14 cellular contexts compared by ENCODE assay signal in the genomic region with DNA sequence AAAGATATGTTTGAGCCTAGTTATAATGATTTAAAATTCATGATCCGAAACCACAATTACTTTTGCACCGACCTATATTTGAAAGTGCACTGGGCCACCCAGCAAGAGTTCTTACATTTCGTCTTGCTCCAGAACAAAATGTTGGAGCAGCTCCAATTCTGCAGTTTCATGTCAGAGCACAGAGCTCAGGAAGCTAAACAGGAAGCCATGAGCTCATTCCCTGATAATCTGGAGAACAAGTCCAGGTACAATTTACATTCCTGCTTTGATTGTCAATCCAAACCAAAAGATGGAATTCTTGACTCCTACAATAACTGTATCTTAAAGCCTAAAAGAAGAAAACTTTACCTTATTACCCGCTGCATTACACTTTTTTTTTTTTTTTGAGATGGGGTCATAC.
A peak's percentile ranks its signal among the peaks of the same experiment; 100 is the strongest.
DNase-seq lines count a peak whose midpoint lies in the region; ATAC-seq, FAIRE-seq and TF ChIP-seq lines count a peak whose summit lies in the region.
"Had no signal": no experiment of that assay in that cellular context is flagged by ENCODE, and none has a peak within 500 bp of the region (broad histone marks: within the 10 kb centered on the region; RNA-seq: fewer than 3 reads in every experiment).

No MANE protein-coding gene starts in this region.

- H3K36me3 Mint-ChIP-seq in CD8-positive, alpha-beta T cell, result no peaks in the 10 kb centered on the region
- H3K36me3 Mint-ChIP-seq: IgD-negative memory B cell had no signal

- POLR2A ChIA-PET in CD8-positive, alpha-beta T cell (lab: Charles Lee), result interaction anchor here (0.6 kb wide), 2 partner anchors 108 to 872 kb away, joined by 3 to 4 read pairs; no protein-coding TSS in a partner anchor

- H3K36me3 ChIP-seq in bronchial epithelial cell (ENCODE audit: control insufficient read depth, insufficient read depth, low read length) (no peaks in the 10 kb centered on the region), cardiac muscle cell (no peaks in the 10 kb centered on the region), sigmoid colon (no peaks in the 10 kb centered on the region)
- no peaks in the 10 kb centered on the region for H3K36me3 ChIP-seq in CD8-positive, alpha-beta T cell (ENCODE audit: insufficient read depth, low read length)
- H3K36me3 ChIP-seq: BLaER1 treated with 17β-estradiol and CSF1 and Interleukin-3, amounts not matched to agents 10 nM and 100 nM had no signal

- H3K9me3 ChIP-seq in cardiac muscle cell (ENCODE audit: low read depth) (no peaks in the 10 kb centered on the region), sigmoid colon (no peaks in the 10 kb centered on the region)
- H3K9me3 ChIP-seq in CD8-positive, alpha-beta T cell (ENCODE audit: low read length), result no peaks in the 10 kb centered on the region
- H3K9me3 ChIP-seq: mucosa of descending colon had no signal

- TF ChIP-seq POLR2A in sigmoid colon (IDR thresholded peaks at IDR 0.05), result no peak

- no peaks in the 10 kb centered on the region for H3K9me3 Mint-ChIP-seq in CD8-positive, alpha-beta T cell
- H3K9me3 Mint-ChIP-seq: H9 had no signal

- intact Hi-C loops in sigmoid colon (cut with DNase I), result no loop called here
- intact Hi-C loops in CD8-positive, alpha-beta T cell (cut with DNase I, micrococcal nuclease), result no loop called here

- H3K4me3 Mint-ChIP-seq in CD8-positive, alpha-beta T cell, result no peak overlapping the region
- H3K4me3 Mint-ChIP-seq: H9, IgD-negative memory B cell had no signal

- no peak overlapping the region for H3K27ac Mint-ChIP-seq in CD8-positive, alpha-beta T cell
- H3K27ac Mint-ChIP-seq: H9, IgD-negative memory B cell had no signal

- H3K27ac ChIP-seq in cardiac muscle cell (no peak overlapping the region), sigmoid colon (no peak overlapping the region)
- H3K27ac ChIP-seq in CD8-positive, alpha-beta T cell (ENCODE audit: low read depth, low read length), result no peak overlapping the region
- H3K27ac ChIP-seq: BLaER1 treated with 17β-estradiol and CSF1 and Interleukin-3, amounts not matched to agents 10 nM and 100 nM had no signal

- no peak for ATAC-seq in GM19328 (IDR thresholded peaks at IDR 0.05; ENCODE audit: unreplicated experiment)
- ATAC-seq in CD8-positive, alpha-beta T cell, result no peak
- ATAC-seq: mucosa of descending colon had no signal

- 76 to 80% methylated on average over 4 of the region's 4 CpGs for WGBS in sigmoid colon, 2 donors

- DNase-seq in M059J (ENCODE audit: low read depth) (peak; percentile 25), bronchial epithelial cell (ENCODE audit: low read depth) (peak; percentile 85), cardiac muscle cell (ENCODE audit: low read depth in 1 of 2, low spot score in 1 of 2) (peak; percentile 45 to 92), sigmoid colon (peak; percentile 62), SK-N-DZ (ENCODE audit: low spot score) (no peak)
- no peak for DNase-seq in CD8-positive, alpha-beta T cell
- DNase-seq: activated CD4-positive, alpha-beta T cell treated with anti-CD3 and anti-CD28 coated beads, Interleukin-2, amount 50 U/mL, for 48 hours; amniotic stem cell; foreskin melanocyte; H9; mucosa of descending colon had no signal

- no peak for TF ChIP-seq EP300 in sigmoid colon (IDR thresholded peaks at IDR 0.05)

- peaks cover 5% of the 10 kb centered on the region for H3K27me3 Mint-ChIP-seq in CD8-positive, alpha-beta T cell (ENCODE audit: low read depth)

- H3K27me3 ChIP-seq in bronchial epithelial cell (ENCODE audit: control insufficient read depth, insufficient read depth, low read length), result no peaks in the 10 kb centered on the region
- no peaks in the 10 kb centered on the region for H3K27me3 ChIP-seq in cardiac muscle cell
- H3K27me3 ChIP-seq in sigmoid colon, result no peaks in the 10 kb centered on the region
- H3K27me3 ChIP-seq in CD8-positive, alpha-beta T cell (ENCODE audit: insufficient read depth, low read length), result no peaks in the 10 kb centered on the region
- H3K27me3 ChIP-seq: BLaER1 treated with 17β-estradiol and CSF1 and Interleukin-3, amounts not matched to agents 10 nM and 100 nM had no signal

- TF ChIP-seq CTCF in bronchial epithelial cell (IDR thresholded peaks at IDR 0.05; ENCODE audit: insufficient read depth, low read length, severe bottlenecking), result no peak
- TF ChIP-seq CTCF in cardiac muscle cell (IDR thresholded peaks at IDR 0.05; ENCODE audit: low read depth, low read length), result no peak
- TF ChIP-seq CTCF in sigmoid colon (IDR thresholded peaks at IDR 0.05), result no peak
- no peak for TF ChIP-seq CTCF in CD8-positive, alpha-beta T cell (IDR thresholded peaks at IDR 0.05)

- no peaks in the 10 kb centered on the region for H3K4me1 Mint-ChIP-seq in CD8-positive, alpha-beta T cell (ENCODE audit: low read depth)
- H3K4me1 Mint-ChIP-seq: H9, IgD-negative memory B cell had no signal

- no peak for FAIRE-seq in bronchial epithelial cell (lab: Jason Lieb, UNC)

- H3K4me3 ChIP-seq in bronchial epithelial cell (ENCODE audit: low read depth, low read length), result no peak overlapping the region
- H3K4me3 ChIP-seq in cardiac muscle cell, result no peak overlapping the region
- H3K4me3 ChIP-seq in sigmoid colon, result no peak overlapping the region
- H3K4me3 ChIP-seq in CD8-positive, alpha-beta T cell (ENCODE audit: low read depth, low read length), result no peak overlapping the region
- H3K4me3 ChIP-seq: BLaER1 treated with 17β-estradiol and CSF1 and Interleukin-3, amounts not matched to agents 10 nM and 100 nM; mucosa of descending colon had no signal

- H3K4me1 ChIP-seq in cardiac muscle cell (ENCODE audit: low read depth) (peaks cover 20% of the 10 kb centered on the region), sigmoid colon (peaks cover 0 to 20% (median 3%) of the 10 kb centered on the region in 4 donors)
- H3K4me1 ChIP-seq in CD8-positive, alpha-beta T cell (ENCODE audit: insufficient read depth, low read length), result no peaks in the 10 kb centered on the region

- CTCF ChIA-PET in CD8-positive, alpha-beta T cell (lab: Charles Lee), result no interaction called here

Comparison
In these comparisons a context has a peak if more than half of its experiments do, and no peak if none do; other contexts are left out.
1. DNase-seq: peak in M059J (single experiment), bronchial epithelial cell (single experiment), cardiac muscle cell (2 of 2) and sigmoid colon (single experiment); none in SK-N-DZ (single experiment) and CD8-positive, alpha-beta T cell (0 of 7).